In genomic region chr14:62455446-62455845, GRCh38 we compare ENCODE assay signal across 18 cellular contexts.
A peak's percentile ranks its signal among the peaks of the same experiment; 100 is the strongest.
DNase-seq lines count a peak whose midpoint lies in the region; ATAC-seq, FAIRE-seq and TF ChIP-seq lines count a peak whose summit lies in the region.
"Had no signal": no experiment of that assay in that cellular context is flagged by ENCODE, and none has a peak within 500 bp of the region (broad histone marks: within the 10 kb centered on the region; RNA-seq: fewer than 3 reads in every experiment).

No MANE protein-coding gene starts in this region.

- H3K9me3 ChIP-seq in smooth muscle cell (replicated peaks; ENCODE audit: low read depth) (no peaks in the 10 kb centered on the region), PC-9 (ENCODE audit: insufficient read depth, low read depth) (no peaks in the 10 kb centered on the region)
- H3K9me3 ChIP-seq: HAP-1 had no signal

- H4K20me1 ChIP-seq in smooth muscle cell (ENCODE audit: low read depth) (no peaks in the 10 kb centered on the region), PC-9 (ENCODE audit: insufficient read depth) (no peaks in the 10 kb centered on the region)

- no peak overlapping the region for H3K4me3 ChIP-seq in epithelial cell of esophagus (ENCODE audit: low read length)
- H3K4me3 ChIP-seq in smooth muscle cell: no peak overlapping the region
- H3K4me3 ChIP-seq in PC-9: no peak overlapping the region
- H3K4me3 ChIP-seq: HAP-1 had no signal

- intact Hi-C loops in PC-9 (cut with micrococcal nuclease; ENCODE audit: unreplicated experiment): no loop called here

- H2AFZ ChIP-seq in smooth muscle cell (ENCODE audit: low read depth): no peak overlapping the region
- no peak overlapping the region for H2AFZ ChIP-seq in PC-9

- H3K9me2 ChIP-seq in PC-9 (ENCODE audit: insufficient read depth): no peaks in the 10 kb centered on the region

- CTCF ChIA-PET in PC-9 (lab: Charles Lee): no interaction called here

- no peak for TF ChIP-seq CTCF in epithelial cell of esophagus (IDR thresholded peaks at IDR 0.05; ENCODE audit: insufficient read depth, low read depth, low read length, missing control alignments)
- TF ChIP-seq CTCF in smooth muscle cell (IDR thresholded peaks at IDR 0.05; ENCODE audit: borderline replicate concordance, insufficient read depth, poor library complexity, severe bottlenecking): no peak
- TF ChIP-seq CTCF in PC-9 (conservative IDR thresholded peaks at IDR 0.05): no peak

- no peak for ATAC-seq in HG02759 (IDR thresholded peaks at IDR 0.05; ENCODE audit: unreplicated experiment)

- WGBS in smooth muscle cell (ENCODE audit: low lambda C conversion rate): 82% methylated on average over 3 of the region's 3 CpGs

- H3K36me3 ChIP-seq in smooth muscle cell (ENCODE audit: low read depth) (no peaks in the 10 kb centered on the region), PC-9 (ENCODE audit: low read depth) (no peaks in the 10 kb centered on the region)
- H3K36me3 ChIP-seq: HAP-1 had no signal

- H3K27me3 ChIP-seq in smooth muscle cell (ENCODE audit: low read depth) (no peaks in the 10 kb centered on the region), PC-9 (ENCODE audit: insufficient read depth, low read depth) (no peaks in the 10 kb centered on the region)

- peak; percentile 59 for FAIRE-seq in HTR-8/SVneo (lab: Jason Lieb, UNC)
- FAIRE-seq: A204.1, GM12892, GM19239, H1 had no signal

- H3K9ac ChIP-seq in smooth muscle cell (ENCODE audit: low read depth): no peak overlapping the region

- BruUV-seq in PC-9 (replicated peaks; lab: Mats Ljungman, UMichigan): no TSS peak

- DNase-seq in EL (peak; percentile 42), HTR-8/SVneo (ENCODE audit: insufficient read length, low spot score) (no peak), epithelial cell of esophagus (ENCODE audit: low read depth) (peak; percentile 28), smooth muscle cell (lab: John Stamatoyannopoulos, UW; ENCODE audit: unreplicated experiment) (no peak), PC-9 (no peak)
- no peak for DNase-seq in activated effector memory CD4-positive, alpha-beta T cell treated with Interleukin-2 at 50 U/mL for 16 hours
- DNase-seq: C1 segment of cervical spinal cord; Calu3; CD4-positive, alpha-beta T cell; DMS 273 treated with DMSO at 0.1 percent for 48 hours; GDM1; HFFc6 had no signal

- H3K27ac ChIP-seq in smooth muscle cell (ENCODE audit: low read depth) (peak overlapping the region; percentile 29), PC-9 (no peak overlapping the region)

- H3K4me2 ChIP-seq in smooth muscle cell (no peak overlapping the region), PC-9 (no peak overlapping the region)

- no peaks in the 10 kb centered on the region for H3K79me2 ChIP-seq in smooth muscle cell (ENCODE audit: low read depth)
- H3K79me2 ChIP-seq in PC-9 (ENCODE audit: low read depth): no peaks in the 10 kb centered on the region

- H3F3A ChIP-seq in smooth muscle cell (ENCODE audit: low read depth): no peaks in the 10 kb centered on the region
- H3F3A ChIP-seq in PC-9 (ENCODE audit: insufficient read depth, low read depth): no peaks in the 10 kb centered on the region

- H3K4me1 ChIP-seq in smooth muscle cell (ENCODE audit: low read depth) (no peaks in the 10 kb centered on the region), PC-9 (replicated peaks; ENCODE audit: insufficient read depth) (no peaks in the 10 kb centered on the region)
- H3K4me1 ChIP-seq: HAP-1 had no signal

- POLR2A ChIA-PET in PC-9 (lab: Charles Lee; ENCODE audit: unreplicated experiment): no interaction called here

Comparison
In these comparisons a context has a peak if more than half of its experiments do, and no peak if none do; other contexts are left out.
1. DNase-seq: peak in EL (single experiment) and epithelial cell of esophagus (single experiment); none in HTR-8/SVneo (single experiment), smooth muscle cell (single experiment), PC-9 (0 of 2) and activated effector memory CD4-positive, alpha-beta T cell treated with Interleukin-2 at 50 U/mL for 16 hours (single experiment).